7 cellular contexts compared by ENCODE assay signal in the genomic region with DNA sequence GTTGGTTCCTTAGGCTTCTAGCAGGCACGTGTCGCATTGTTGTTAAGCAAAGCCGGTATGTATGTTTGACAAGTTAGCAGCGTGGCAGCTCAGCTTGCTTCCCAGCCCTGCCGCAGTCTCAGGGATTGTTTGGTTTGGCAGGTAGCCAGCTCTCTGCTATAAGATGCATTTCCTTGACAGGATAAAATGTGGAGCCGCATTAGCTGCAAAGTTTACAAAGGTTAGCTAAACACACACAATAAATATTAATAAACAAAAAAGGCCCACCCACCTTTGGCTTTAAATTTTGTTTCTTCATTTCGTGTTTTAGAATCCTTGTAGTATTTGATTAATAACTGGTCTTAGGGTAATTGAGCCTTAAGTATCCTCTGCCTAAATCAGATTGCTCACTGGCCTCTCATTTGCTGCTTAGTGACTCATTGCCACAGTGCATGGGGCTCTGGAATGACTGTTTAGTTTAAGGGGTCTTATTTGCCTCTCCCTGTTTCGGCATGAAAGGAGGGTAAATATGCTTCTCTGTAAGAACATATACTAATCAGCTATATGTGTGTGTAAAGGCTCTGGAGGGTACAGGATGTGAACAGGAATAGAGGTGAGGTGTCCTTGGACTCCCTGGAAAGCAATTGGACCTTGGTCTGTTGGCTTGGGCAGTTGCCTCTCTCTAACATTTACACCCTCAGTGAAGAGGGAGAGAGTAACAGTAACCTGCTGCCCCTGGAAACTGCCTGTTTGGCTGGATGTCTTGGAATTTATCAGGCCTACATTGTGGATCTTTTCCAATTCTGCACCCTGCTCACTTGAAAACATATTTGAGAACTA.
DNase-seq lines count a peak whose midpoint lies in the region; ATAC-seq and TF ChIP-seq lines count a peak whose summit lies in the region.

No MANE protein-coding gene starts in this region.

- DNase-seq in LoVo (ENCODE audit: low spot score): peak; percentile 90
- DNase-seq in Panc1 (ENCODE audit: low read depth, low spot score): peak; percentile 84
- DNase-seq in fibroblast of villous mesenchyme (ENCODE audit: low read depth): peak; percentile 93
- DNase-seq in testis: peak; percentile 25
- DNase-seq in stimulated activated CD4-positive, alpha-beta T cell treated with anti-CD3 and anti-CD28 coated beads, Interleukin-2, amount 100 ng/mL, for 24 hours: no peak
- DNase-seq in SW 1271 (lab: John Stamatoyannopoulos, UW): no peak

- intact Hi-C loops in Panc1 (cut with micrococcal nuclease; ENCODE audit: unreplicated experiment) (no loop called here), testis (cut with DNase I; ENCODE audit: low total_unique reads) (no loop called here)

- H3K9me3 ChIP-seq in Panc1 (ENCODE audit: control insufficient read depth, insufficient read depth, low read depth, low read length) (no peaks in the 10 kb centered on the region), testis (no peaks in the 10 kb centered on the region)

- no peaks in the 10 kb centered on the region for H3K27me3 ChIP-seq in Panc1 (ENCODE audit: control insufficient read depth, insufficient read depth, low read length)
- H3K27me3 ChIP-seq in testis: no peaks in the 10 kb centered on the region

- H3K4me3 ChIP-seq in Panc1 (ENCODE audit: low read depth in 2 of 2, low read length in 2 of 2) (no peak overlapping the region), fibroblast of villous mesenchyme (ENCODE audit: low read depth, low read length) (no peak overlapping the region), testis (no peak overlapping the region)

- in situ Hi-C loops in Panc1 (cut with HindIII; ENCODE audit: low pct_unique_long_range_greater_than_20kb, low sequenced_read_pairs): no loop called here

- CTCF ChIA-PET in Panc1 (lab: Charles Lee): no interaction called here

- H3K27ac ChIP-seq in Panc1 (ENCODE audit: low read length) (no peak overlapping the region), testis (no peak overlapping the region)

- H3K4me1 ChIP-seq in Panc1 (ENCODE audit: control insufficient read depth, insufficient read depth, low read length): peaks cover 7% of the 10 kb centered on the region; the same call in 1 of the 2 replicates
- peaks cover 13% of the 10 kb centered on the region for H3K4me1 ChIP-seq in testis

- BruUV-seq in Panc1 (replicated peaks; lab: Mats Ljungman, UMichigan): no TSS peak

- H3K36me3 ChIP-seq in Panc1 (ENCODE audit: control insufficient read depth, insufficient read depth, low read length): no peaks in the 10 kb centered on the region
- no peaks in the 10 kb centered on the region for H3K36me3 ChIP-seq in testis (ENCODE audit: low read depth, missing control alignments)

- POLR2A ChIA-PET in Panc1 (lab: Charles Lee): interaction anchor here (0.6 kb wide), 1 partner anchor 385 kb away, joined by 8 read pairs; no protein-coding TSS in a partner anchor

- no peak for TF ChIP-seq POLR2A in testis (IDR thresholded peaks at IDR 0.05)

- TF ChIP-seq CTCF in Panc1 (IDR thresholded peaks at IDR 0.05) (no peak), fibroblast of villous mesenchyme (IDR thresholded peaks at IDR 0.05; ENCODE audit: insufficient read depth, low read depth, low read length) (no peak), testis (IDR thresholded peaks at IDR 0.05) (no peak)

- peak; percentile 90 for ATAC-seq in Panc1
- no peak for ATAC-seq in HG03139 (IDR thresholded peaks at IDR 0.05; ENCODE audit: unreplicated experiment)

- WGBS in testis, 2 donors: 46% methylated on average over 8 of the region's 8 CpGs

Comparison
In these comparisons a context has a peak if more than half of its experiments do, and no peak if none do; other contexts are left out.
1. DNase-seq: peak in LoVo (single experiment), Panc1 (single experiment), fibroblast of villous mesenchyme (single experiment) and testis (single experiment); none in stimulated activated CD4-positive, alpha-beta T cell treated with anti-CD3 and anti-CD28 coated beads, Interleukin-2, amount 100 ng/mL, for 24 hours (0 of 2) and SW 1271 (0 of 2).